ENCODE assay signal across 18 cellular contexts in the genomic region with DNA sequence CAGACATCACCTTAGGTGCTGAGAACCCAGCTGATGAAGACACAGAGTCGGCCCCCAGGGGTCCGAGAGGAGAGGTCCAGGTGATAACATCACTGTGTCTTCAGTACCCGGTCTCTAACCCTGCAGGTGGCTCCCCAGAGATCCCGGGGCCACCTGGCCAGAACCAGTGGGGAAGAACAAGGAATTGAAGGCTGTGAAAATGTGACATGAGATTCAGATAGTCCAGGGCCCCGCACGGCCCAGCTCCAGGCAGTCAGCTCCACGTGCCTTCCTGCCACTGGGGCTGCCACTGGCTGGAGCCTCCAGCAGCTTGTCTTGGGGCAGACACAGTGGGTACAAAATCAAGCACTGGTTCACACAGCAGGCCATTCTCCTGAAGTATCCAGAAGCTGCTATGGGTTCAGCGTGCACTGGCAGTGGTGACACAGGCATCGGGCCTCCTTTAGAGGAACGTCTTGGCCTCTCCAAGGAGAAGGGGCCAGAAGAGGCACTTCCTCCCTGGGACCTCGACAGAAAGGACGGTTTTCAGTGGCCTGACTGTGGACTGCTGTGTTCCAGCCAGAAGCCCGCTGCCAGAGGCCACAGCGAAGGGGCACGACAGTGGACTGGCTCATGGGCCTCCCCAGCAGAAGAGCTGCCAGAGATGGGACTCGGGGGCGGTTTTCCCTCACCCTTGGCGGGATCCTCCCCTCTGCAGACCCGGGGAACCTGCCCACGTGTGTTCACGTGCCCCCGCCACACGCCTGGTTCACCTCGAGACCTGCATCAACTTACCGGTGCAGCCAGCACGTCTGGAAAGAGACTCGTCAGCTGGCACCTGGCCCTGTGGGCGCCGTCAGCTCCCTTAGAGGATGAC.
DNase-seq lines count a peak whose midpoint lies in the region; ATAC-seq, FAIRE-seq and TF ChIP-seq lines count a peak whose summit lies in the region.
"Had no signal": no experiment of that assay in that cellular context is flagged by ENCODE, and none has a peak within 500 bp of the region (broad histone marks: within the 10 kb centered on the region; RNA-seq: fewer than 3 reads in every experiment).

No MANE protein-coding gene starts in this region.

- H2AFZ ChIP-seq in astrocyte (ENCODE audit: low read depth, low read length), result no peak overlapping the region
- H2AFZ ChIP-seq: parathyroid adenoma had no signal

- H3K4me3 ChIP-seq in A673 (ENCODE audit: low read depth, low read length, poor library complexity, severe bottlenecking) (no peak overlapping the region), astrocyte (ENCODE audit: insufficient read depth, low read depth, low read length) (no peak overlapping the region), kidney (ENCODE audit: low read length in 2 of 2) (no peak overlapping the region), rectal smooth muscle tissue (ENCODE audit: low read length) (no peak overlapping the region)

- TF ChIP-seq CTCF in A673 (conservative IDR thresholded peaks at IDR 0.05; ENCODE audit: low read depth, low read length), result no peak
- TF ChIP-seq CTCF in astrocyte (IDR thresholded peaks at IDR 0.05; ENCODE audit: insufficient read depth, low read depth, low read length), result no peak
- no peak for TF ChIP-seq CTCF in kidney (IDR thresholded peaks at IDR 0.05; ENCODE audit: borderline replicate concordance, extremely low read depth, insufficient read depth)

- no peak overlapping the region for H3K4me3 Mint-ChIP-seq in astrocyte (ENCODE audit: unreplicated experiment)
- no peak overlapping the region for H3K4me3 Mint-ChIP-seq in naive thymus-derived CD8-positive, alpha-beta T cell
- H3K4me3 Mint-ChIP-seq: activated T-helper 1 cell treated with anti-CD3 and anti-CD28 coated beads, Interleukin-12 subunit alpha, Interleukin-12 subunit beta, Interleukin-2, Interleukin-4 antibody, amounts not matched to agents 30 ng/mL and 10 ng/mL and 1 ng/mL, durations not matched to agents 14 hours and 24 hours and 36 hours had no signal

- POLR2A ChIA-PET in A673 (lab: Charles Lee; ENCODE audit: low non-redundant PET), result no interaction called here
- POLR2A ChIA-PET in naive thymus-derived CD8-positive, alpha-beta T cell (lab: Charles Lee), result interaction anchor here (1.7 to 6.9 kb wide), 3 partner anchors 15 to 47 kb away, joined by 5 to 58 read pairs (median 7); no protein-coding TSS in a partner anchor

- CTCF ChIA-PET in A673 (lab: Charles Lee), result no interaction called here

- H3K36me3 ChIP-seq in A673 (ENCODE audit: insufficient read depth, low read length, poor library complexity, severe bottlenecking) (no peaks in the 10 kb centered on the region), astrocyte (ENCODE audit: insufficient read depth, low read length) (no peaks in the 10 kb centered on the region), kidney (ENCODE audit: control insufficient read depth in 1 of 2, insufficient read depth in 2 of 2, low read length in 2 of 2) (no peaks in the 10 kb centered on the region), rectal smooth muscle tissue (ENCODE audit: control insufficient read depth, insufficient read depth, low read length) (no peaks in the 10 kb centered on the region)

- H3K27me3 ChIP-seq in A673 (replicated peaks; ENCODE audit: insufficient read depth, low read depth, low read length, poor library complexity) (no peaks in the 10 kb centered on the region), astrocyte (ENCODE audit: insufficient read depth, low read length) (no peaks in the 10 kb centered on the region), rectal smooth muscle tissue (ENCODE audit: control insufficient read depth, insufficient read depth, low read length) (no peaks in the 10 kb centered on the region)

- H3K4me1 Mint-ChIP-seq in astrocyte (ENCODE audit: low read depth, unreplicated experiment), result peaks cover 24% of the 10 kb centered on the region
- peaks cover 33 to 85% (median 62%) of the 10 kb centered on the region in 4 donors for H3K4me1 Mint-ChIP-seq in naive thymus-derived CD8-positive, alpha-beta T cell

- peak overlapping the region; percentile 17 for H3K4me2 ChIP-seq in astrocyte (ENCODE audit: low read length)

- DNase-seq in A673 (ENCODE audit: low spot score) (no peak), astrocyte (ENCODE audit: low read depth) (no peak), kidney (peak; percentile 70), DMS153 treated with DMSO at 0.1 percent for 48 hours (lab: John Stamatoyannopoulos, UW; ENCODE audit: unreplicated experiment) (no peak)
- no peak for DNase-seq in activated naive CD4-positive, alpha-beta T cell (lab: John Stamatoyannopoulos, UW)
- no peak for DNase-seq in naive thymus-derived CD8-positive, alpha-beta T cell
- DNase-seq: activated CD4-positive, alpha-beta T cell treated with anti-CD3 and anti-CD28 coated beads, Interleukin-2, amount 50 U/mL, for 4 hours; Calu3; KBM-7; NCI-H1092; NCI-H2171; stimulated activated CD8-positive, alpha-beta memory T cell treated with anti-CD3 and anti-CD28 coated beads, Interleukin-4, amount 100 ng/mL, for 48 hours; T1000 had no signal

- ATAC-seq in naive thymus-derived CD8-positive, alpha-beta T cell, result no peak
- ATAC-seq in HG03439 (IDR thresholded peaks at IDR 0.05; ENCODE audit: unreplicated experiment), result no peak

- no peaks in the 10 kb centered on the region for H3K27me3 Mint-ChIP-seq in astrocyte (ENCODE audit: low read depth, unreplicated experiment)
- no peaks in the 10 kb centered on the region for H3K27me3 Mint-ChIP-seq in naive thymus-derived CD8-positive, alpha-beta T cell

- no TSS peak for BruUV-seq in A673 (replicated peaks; lab: Mats Ljungman, UMichigan)

- H3K4me1 ChIP-seq in A673 (ENCODE audit: insufficient read depth, low read length, poor library complexity, severe bottlenecking), result peaks cover 54% of the 10 kb centered on the region
- peaks cover 14% of the 10 kb centered on the region for H3K4me1 ChIP-seq in astrocyte (ENCODE audit: insufficient read depth, low read length)
- H3K4me1 ChIP-seq in kidney (ENCODE audit: control insufficient read depth in 1 of 2, insufficient read depth in 1 of 2, low read depth in 1 of 2, low read length in 2 of 2), result peaks cover 10 to 21% of the 10 kb centered on the region in 2 donors
- peaks cover 32% of the 10 kb centered on the region for H3K4me1 ChIP-seq in rectal smooth muscle tissue (ENCODE audit: control insufficient read depth, insufficient read depth, low read length)

- no peak overlapping the region for H3K9ac ChIP-seq in astrocyte (ENCODE audit: low read length)
- no peak overlapping the region for H3K9ac ChIP-seq in kidney (ENCODE audit: low read length in 2 of 2)
- no peak overlapping the region for H3K9ac ChIP-seq in rectal smooth muscle tissue (ENCODE audit: low read length)
- H3K9ac ChIP-seq: parathyroid adenoma had no signal

- H3K79me2 ChIP-seq in astrocyte (ENCODE audit: insufficient read depth, low read length), result peaks cover 12% of the 10 kb centered on the region

- no peak overlapping the region for H3K27ac Mint-ChIP-seq in astrocyte (ENCODE audit: unreplicated experiment)
- H3K27ac Mint-ChIP-seq in naive thymus-derived CD8-positive, alpha-beta T cell, result peak overlapping the region in 2 of 10 donors; percentile 5 to 32
- H3K27ac Mint-ChIP-seq: activated T-helper 1 cell treated with anti-CD3 and anti-CD28 coated beads, Interleukin-12 subunit alpha, Interleukin-12 subunit beta, Interleukin-2, Interleukin-4 antibody, amounts not matched to agents 30 ng/mL and 10 ng/mL and 1 ng/mL, durations not matched to agents 14 hours and 24 hours and 36 hours had no signal

- H3K9me3 Mint-ChIP-seq in astrocyte (ENCODE audit: unreplicated experiment), result no peaks in the 10 kb centered on the region
- H3K9me3 Mint-ChIP-seq in naive thymus-derived CD8-positive, alpha-beta T cell, result no peaks in the 10 kb centered on the region
- H3K9me3 Mint-ChIP-seq: activated T-helper 1 cell treated with anti-CD3 and anti-CD28 coated beads, Interleukin-12 subunit alpha, Interleukin-12 subunit beta, Interleukin-2, Interleukin-4 antibody, amounts not matched to agents 30 ng/mL and 10 ng/mL and 1 ng/mL, durations not matched to agents 14 hours and 24 hours and 36 hours had no signal

- FAIRE-seq in astrocyte (lab: Jason Lieb, UNC), result no peak
- FAIRE-seq in kidney (lab: Jason Lieb, UNC), result no peak
- FAIRE-seq: urothelium cell line had no signal

- H3K36me3 Mint-ChIP-seq in astrocyte (ENCODE audit: low read depth, unreplicated experiment), result no peaks in the 10 kb centered on the region
- H3K36me3 Mint-ChIP-seq in naive thymus-derived CD8-positive, alpha-beta T cell, result peaks cover 0 to 9% (median 0%) of the 10 kb centered on the region in 3 donors

- no peaks in the 10 kb centered on the region for H3K9me3 ChIP-seq in A673 (ENCODE audit: low read depth, low read length, poor library complexity, severe bottlenecking)
- H3K9me3 ChIP-seq in astrocyte (ENCODE audit: insufficient read depth, low read depth, low read length), result no peaks in the 10 kb centered on the region
- no peaks in the 10 kb centered on the region for H3K9me3 ChIP-seq in kidney (ENCODE audit: control insufficient read depth in 1 of 2, low read length in 2 of 2)

- H3K27ac ChIP-seq in A673 (ENCODE audit: low read depth, low read length, poor library complexity, severe bottlenecking) (peak overlapping the region; percentile 71), astrocyte (ENCODE audit: low read depth, low read length) (no peak overlapping the region), kidney (ENCODE audit: low read depth in 2 of 2, low read length in 2 of 2) (no peak overlapping the region), rectal smooth muscle tissue (ENCODE audit: low read depth, low read length) (peak overlapping the region; percentile 10)
- H3K27ac ChIP-seq: parathyroid adenoma had no signal

- intact Hi-C loops in A673 (cut with micrococcal nuclease; ENCODE audit: unreplicated experiment), result loop anchor here (10.0 kb wide), 1 partner anchor 154 kb away; the partner anchor contains the start of gene HDAC4
- intact Hi-C loops in kidney (cut with DNase I), result no loop called here

- H4K20me1 ChIP-seq in astrocyte (ENCODE audit: insufficient read depth, low read length), result peaks cover 7% of the 10 kb centered on the region

Comparison
In these comparisons a context has a peak if more than half of its experiments do, and no peak if none do; other contexts are left out.
1. H3K27ac ChIP-seq: peak in A673 (single experiment) and rectal smooth muscle tissue (single experiment); none in astrocyte (single experiment) and kidney (0 of 2).